ENCODE assay signal across 8 cellular contexts in genomic region chr1:206909883-206910318, GRCh38. TPM values are rescaled to one million over a fixed set of nuclear protein-coding genes. Genes with fewer than 3 reads are reported as not detected.
A peak's percentile ranks its signal among the peaks of the same experiment; 100 is the strongest.
DNase-seq lines count a peak whose midpoint lies in the region; ATAC-seq and TF ChIP-seq lines count a peak whose summit lies in the region.

No MANE protein-coding gene starts in this region.

- H3K4me1 Mint-ChIP-seq in glutamatergic neuron (ENCODE audit: low read depth, unreplicated experiment) (no peaks in the 10 kb centered on the region), progenitor cell of endocrine pancreas (ENCODE audit: low read depth) (peaks cover 4% of the 10 kb centered on the region)

- no peak for ATAC-seq in HG03354 (IDR thresholded peaks at IDR 0.05; ENCODE audit: poor library complexity, severe bottlenecking, unreplicated experiment)
- ATAC-seq in HG03045 (IDR thresholded peaks at IDR 0.05; ENCODE audit: unreplicated experiment), result no peak

- H3K36me3 Mint-ChIP-seq in glutamatergic neuron (ENCODE audit: unreplicated experiment), result no peaks in the 10 kb centered on the region
- no peaks in the 10 kb centered on the region for H3K36me3 Mint-ChIP-seq in progenitor cell of endocrine pancreas (ENCODE audit: insufficient read depth)

- no peak for DNase-seq in glutamatergic neuron
- DNase-seq in progenitor cell of endocrine pancreas (ENCODE audit: low spot score, unreplicated experiment), result no peak
- no peak for DNase-seq in kidney tubule cell (ENCODE audit: low spot score)
- no peak for DNase-seq in UCSD-AML1 (lab: John Stamatoyannopoulos, UW; ENCODE audit: unreplicated experiment)

- TF ChIP-seq CTCF in VCaP (conservative IDR thresholded peaks at IDR 0.05) (0 out of 2 replicates have a peak, but pooled peaks have one; percentile 1), glutamatergic neuron (IDR thresholded peaks at IDR 0.05; ENCODE audit: partially characterized antibody, unreplicated experiment) (no peak), progenitor cell of endocrine pancreas (IDR thresholded peaks at IDR 0.05; ENCODE audit: unreplicated experiment) (no peak)

- H3K9me3 Mint-ChIP-seq in glutamatergic neuron (ENCODE audit: unreplicated experiment) (no peaks in the 10 kb centered on the region), progenitor cell of endocrine pancreas (ENCODE audit: low read depth) (no peaks in the 10 kb centered on the region)

- H3K4me3 ChIP-seq in GM08714 (ENCODE audit: low read length), result peak overlapping the region; percentile 3; the same call in 1 of the 2 replicates

- peak overlapping the region; percentile 85 for H3K27ac ChIP-seq in VCaP

- H3K27me3 Mint-ChIP-seq in glutamatergic neuron (ENCODE audit: unreplicated experiment), result peaks cover 17% of the 10 kb centered on the region
- H3K27me3 Mint-ChIP-seq in progenitor cell of endocrine pancreas, result peaks cover 85% of the 10 kb centered on the region

- H3K27ac Mint-ChIP-seq in glutamatergic neuron (ENCODE audit: unreplicated experiment), result no peak overlapping the region
- H3K27ac Mint-ChIP-seq in progenitor cell of endocrine pancreas, result no peak overlapping the region

- H3K4me3 Mint-ChIP-seq in glutamatergic neuron (ENCODE audit: unreplicated experiment), result peak overlapping the region; percentile 67
- H3K4me3 Mint-ChIP-seq in progenitor cell of endocrine pancreas (ENCODE audit: low read depth), result peak overlapping the region; percentile 33

RNA-seq across cellular contexts. Expression of gene FCMR, which starts 11.8 kb away (rescaled TPM):
- not detected for total RNA-seq in glutamatergic neuron (ENCODE audit: unreplicated experiment)
- not detected in 2 replicates for total RNA-seq in progenitor cell of endocrine pancreas

RNA-seq across cellular contexts. Expression of gene IL24, which starts 12.7 kb away (rescaled TPM):
- total RNA-seq in glutamatergic neuron (ENCODE audit: unreplicated experiment) (not detected), progenitor cell of endocrine pancreas (not detected in 2 replicates)

RNA-seq across cellular contexts. Expression of gene PIGR, which starts 36.4 kb away (rescaled TPM):
- total RNA-seq in glutamatergic neuron (ENCODE audit: unreplicated experiment), result not detected
- total RNA-seq in progenitor cell of endocrine pancreas, result not detected in 2 replicates

RNA-seq across cellular contexts. Expression of gene IL20, which starts 44.5 kb away (rescaled TPM):
- total RNA-seq in glutamatergic neuron (ENCODE audit: unreplicated experiment) (not detected), progenitor cell of endocrine pancreas (not detected in 2 replicates)
